1 cellular context compared by ENCODE assay signal in genomic region chr2:74233648-74234047, GRCh38.
TF ChIP-seq lines count a peak whose summit lies in the region.

No MANE protein-coding gene starts in this region.

TF ChIP-seq in SK-N-SH, 30 proteins besides CTCF, POLR2A, EP300 and RAD21 (continued from another document):
- TF ChIP-seq MAX (IDR thresholded peaks at IDR 0.05; ENCODE audit: low read depth) (no peak), SMC3 (IDR thresholded peaks at IDR 0.05; ENCODE audit: low read depth, low read length) (no peak)
